ENCODE assay signal across 20 cellular contexts in the genomic region with DNA sequence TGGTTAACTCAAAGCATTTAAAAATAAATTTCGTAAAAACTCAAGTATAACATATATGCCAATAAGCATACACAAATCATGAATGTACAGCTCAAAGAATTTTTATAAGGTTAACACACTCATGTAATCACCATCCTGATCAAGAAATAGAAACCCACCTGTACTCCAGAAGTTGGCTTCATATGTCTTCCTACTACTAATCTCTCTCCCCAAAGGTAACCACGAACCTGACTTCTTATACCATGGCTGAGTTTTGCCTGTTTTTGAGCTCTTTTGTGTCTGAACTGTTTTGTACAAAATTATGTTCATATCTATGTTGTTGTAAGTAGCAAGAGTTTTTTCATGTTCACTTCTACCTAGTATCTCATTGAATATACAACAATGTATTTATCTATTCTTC. TPM values are rescaled to one million over a fixed set of nuclear protein-coding genes. Genes with fewer than 3 reads are reported as not detected.
DNase-seq lines count a peak whose midpoint lies in the region; ATAC-seq, FAIRE-seq and TF ChIP-seq lines count a peak whose summit lies in the region.
"Had no signal": no experiment of that assay in that cellular context is flagged by ENCODE, and none has a peak within 500 bp of the region (broad histone marks: within the 10 kb centered on the region; RNA-seq: fewer than 3 reads in every experiment).

No MANE protein-coding gene starts in this region.

- RAD21 ChIA-PET in GM12878 (lab: Charles Lee; ENCODE audit: unreplicated experiment): interaction anchor here (0.6 to 2.1 kb wide), 5 partner anchors 10 to 38 kb away, joined by 3 to 11 read pairs (median 3); partner anchors contain the start of gene DUSP16

- H3K27ac ChIP-seq in CD4-positive, alpha-beta memory T cell (ENCODE audit: low read depth, low read length): no peak overlapping the region
- H3K27ac ChIP-seq in GM12878 (ENCODE audit: control insufficient read depth, insufficient read depth): no peak overlapping the region
- H3K27ac ChIP-seq: HL-60 had no signal

- in situ Hi-C loops in GM12878 (cut with MboI): no loop called here

- no peak for TF ChIP-seq EP300 in GM12878 (IDR thresholded peaks at IDR 0.05; ENCODE audit: borderline replicate concordance in 1 of 2, control insufficient read depth in 1 of 2, low read depth in 2 of 2, low read length in 2 of 2)

- TF ChIP-seq RAD21 in GM12878 (IDR thresholded peaks at IDR 0.05; ENCODE audit: insufficient read depth, low read depth, low read length): no peak

- no peak overlapping the region for H3K4me3 ChIP-seq in CD4-positive, alpha-beta memory T cell (ENCODE audit: low read length in 2 of 2)
- no peak overlapping the region for H3K4me3 ChIP-seq in GM12878

- no peak overlapping the region for H3K4me2 ChIP-seq in GM12878 (ENCODE audit: control insufficient read depth, insufficient read depth)

- intact Hi-C loops in CD4-positive, alpha-beta memory T cell (cut with micrococcal nuclease): no loop called here
- intact Hi-C loops in GM12878 (cut with micrococcal nuclease; ENCODE audit: unreplicated experiment): no loop called here

- H3K27me3 ChIP-seq in CD4-positive, alpha-beta memory T cell (ENCODE audit: insufficient read depth, low read length): no peaks in the 10 kb centered on the region
- no peaks in the 10 kb centered on the region for H3K27me3 ChIP-seq in GM12878 (replicated peaks in 1 of 2; ENCODE audit: control insufficient read depth in 2 of 2, insufficient read depth in 2 of 2, low read length in 1 of 2)

- H2AFZ ChIP-seq in GM12878 (ENCODE audit: control insufficient read depth, low read depth, low read length): no peak overlapping the region

- POLR2A ChIA-PET in CD4-positive, alpha-beta memory T cell (lab: Charles Lee; ENCODE audit: partially characterized antibody): interaction anchor here (0.7 to 1.5 kb wide), 3 partner anchors 13 to 17 kb away, joined by 3 to 6 read pairs (median 5); no protein-coding TSS in a partner anchor
- POLR2A ChIA-PET in GM12878 (lab: Charles Lee): interaction anchor here (0.6 to 2.9 kb wide), 6 partner anchors 8 to 39 kb away, joined by 3 to 11 read pairs (median 4); no protein-coding TSS in a partner anchor

- BruUV-seq in GM12878 (replicated peaks; lab: Mats Ljungman, UMichigan): no TSS peak

- H3K4me1 ChIP-seq in CD4-positive, alpha-beta memory T cell (ENCODE audit: insufficient read depth, low read length): peaks cover 22% of the 10 kb centered on the region
- H3K4me1 ChIP-seq in GM12878 (ENCODE audit: control insufficient read depth, insufficient read depth, low read length): peaks cover 15% of the 10 kb centered on the region

- no peaks in the 10 kb centered on the region for H3K27me3 Mint-ChIP-seq in activated T-cell treated with anti-CD3 and anti-CD28 coated beads, Interleukin-2, amount 50 U/mL, for 24 hours
- no peaks in the 10 kb centered on the region for H3K27me3 Mint-ChIP-seq in CD4-positive, alpha-beta memory T cell

- peak; percentile 40 for FAIRE-seq in GM19239 (lab: Jason Lieb, UNC)
- no peak for FAIRE-seq in GM12878 (lab: Jason Lieb, UNC)
- FAIRE-seq: H1 had no signal

- no peak for DNase-seq in activated T-cell treated with anti-CD3 and anti-CD28 coated beads, Interleukin-2, amount 50 U/mL, for 24 hours
- no peak for DNase-seq in activated T-cell treated with anti-CD3 and anti-CD28 coated beads, Interleukin-2, amount 50 U/mL, for 48 hours
- no peak for DNase-seq in CD4-positive, alpha-beta memory T cell
- DNase-seq in GM19239 (ENCODE audit: insufficient read length, low spot score): no peak
- no peak for DNase-seq in GM12878 (ENCODE audit: low read depth, low spot score)
- DNase-seq: C1 segment of cervical spinal cord, COR-L47, HCEC 1CT, NCI-H1048, NCI-H1417 treated with DMSO at 0.1 percent for 48 hours, NCI-H1694 treated with DMSO at 0.1 percent for 48 hours, NCI-H2081, NCI-H2227 treated with DMSO at 0.1 percent for 48 hours, NCI-H526 treated with DMSO at 0.1 percent for 48 hours, Right ventricle myocardium superior, RPMI8226 had no signal

- H3K4me3 Mint-ChIP-seq in activated T-cell treated with anti-CD3 and anti-CD28 coated beads, Interleukin-2, amount 50 U/mL, for 24 hours: no peak overlapping the region
- H3K4me3 Mint-ChIP-seq in CD4-positive, alpha-beta memory T cell: no peak overlapping the region

- H3K36me3 Mint-ChIP-seq in activated T-cell treated with anti-CD3 and anti-CD28 coated beads, Interleukin-2, amount 50 U/mL, for 24 hours (ENCODE audit: low read depth): peaks cover 53% of the 10 kb centered on the region
- peaks cover 12 to 22% of the 10 kb centered on the region in 2 donors for H3K36me3 Mint-ChIP-seq in CD4-positive, alpha-beta memory T cell

- no peaks in the 10 kb centered on the region for H3K9me3 Mint-ChIP-seq in activated T-cell treated with anti-CD3 and anti-CD28 coated beads, Interleukin-2, amount 50 U/mL, for 24 hours
- no peaks in the 10 kb centered on the region for H3K9me3 Mint-ChIP-seq in CD4-positive, alpha-beta memory T cell

- no peak for ATAC-seq in GM12878
- ATAC-seq in HG02970 (IDR thresholded peaks at IDR 0.05; ENCODE audit: low FRiP score, unreplicated experiment): no peak
- no peak for ATAC-seq in GM19035 (IDR thresholded peaks at IDR 0.05; ENCODE audit: unreplicated experiment)

- no peaks in the 10 kb centered on the region for H3K9me3 ChIP-seq in CD4-positive, alpha-beta memory T cell (ENCODE audit: control insufficient read depth in 1 of 2, low read length in 2 of 2)
- no peaks in the 10 kb centered on the region for H3K9me3 ChIP-seq in GM12878 (replicated peaks; ENCODE audit: control insufficient read depth, insufficient read depth, low read length)

- peak overlapping the region; percentile 12 for H3K27ac Mint-ChIP-seq in activated T-cell treated with anti-CD3 and anti-CD28 coated beads, Interleukin-2, amount 50 U/mL, for 24 hours
- H3K27ac Mint-ChIP-seq in CD4-positive, alpha-beta memory T cell: peak overlapping the region in 4 of 7 donors; percentile 9 to 77 (median 34)

- no peaks in the 10 kb centered on the region for H3K36me3 ChIP-seq in CD4-positive, alpha-beta memory T cell (ENCODE audit: insufficient read depth, low read length)
- H3K36me3 ChIP-seq in GM12878 (ENCODE audit: control insufficient read depth in 2 of 2, insufficient read depth in 2 of 2, low read length in 1 of 2): peaks cover 0 to 3% of the 10 kb centered on the region in 2 experiments; a peak in 1 of 4 replicates

- SMC1A ChIA-PET in GM12878 (lab: Charles Lee; ENCODE audit: uncharacterized antibody, unreplicated experiment): interaction anchor here (0.8 to 2.6 kb wide), 15 partner anchors 9 to 170 kb away, joined by 3 to 22 read pairs (median 4); no protein-coding TSS in a partner anchor

- TF ChIP-seq POLR2A in GM12878 (IDR thresholded peaks at IDR 0.05; ENCODE audit: low read depth, low read length): no peak

- peaks cover 47% of the 10 kb centered on the region for H3K4me1 Mint-ChIP-seq in activated T-cell treated with anti-CD3 and anti-CD28 coated beads, Interleukin-2, amount 50 U/mL, for 24 hours (ENCODE audit: low read depth)
- peaks cover 20 to 49% (median 37%) of the 10 kb centered on the region in 4 donors for H3K4me1 Mint-ChIP-seq in CD4-positive, alpha-beta memory T cell

- CTCF ChIA-PET in CD4-positive, alpha-beta memory T cell (lab: Charles Lee; ENCODE audit: partially characterized antibody): interaction anchor here (1.3 to 1.5 kb wide), 2 partner anchors 16 to 168 kb away, joined by 3 to 4 read pairs; no protein-coding TSS in a partner anchor
- CTCF ChIA-PET in GM12878 (lab: Yijun Ruan, JAX): interaction anchor here (1.1 to 2.1 kb wide), 7 partner anchors 11 to 167 kb away, joined by 3 to 7 read pairs (median 5); no protein-coding TSS in a partner anchor

- TF ChIP-seq CTCF in GM12878 (IDR thresholded peaks at IDR 0.05 in 2 of 3, conservative IDR thresholded peaks at IDR 0.05 in 1 of 3; ENCODE audit: control insufficient read depth in 2 of 3, extremely low read depth in 1 of 3, insufficient read depth in 1 of 3, low read depth in 3 of 3, low read length in 3 of 3): no peak

- peaks cover 7% of the 10 kb centered on the region for H3K79me2 ChIP-seq in GM12878 (ENCODE audit: control insufficient read depth, insufficient read depth, low read length)

- no peaks in the 10 kb centered on the region for H4K20me1 ChIP-seq in GM12878 (ENCODE audit: control insufficient read depth, insufficient read depth)

- no peak overlapping the region for H3K9ac ChIP-seq in GM12878 (ENCODE audit: control insufficient read depth, insufficient read depth, low read length)

- 65% methylated on average over 2 of the region's 2 CpGs for WGBS in GM12878 (ENCODE audit: insufficient coverage, insufficient replicate concordance, low lambda C conversion rate, missing lambda C conversion rate)

TF ChIP-seq in GM12878, 131 proteins besides CTCF, POLR2A, EP300 and RAD21:
- TF ChIP-seq JUND (IDR thresholded peaks at IDR 0.05; ENCODE audit: low read depth, low read length) (no peak), RUNX3 (IDR thresholded peaks at IDR 0.05; ENCODE audit: low read length) (peak; percentile 57)

RNA-seq across cellular contexts. Expression of gene DUSP16, which starts 18.7 kb away (rescaled TPM):
- 100 to 1,000 TPM; 122 to 125 TPM for total RNA-seq in CD4-positive, alpha-beta memory T cell
- polyA plus RNA-seq in CD4-positive, alpha-beta memory T cell: 10 to 100 TPM; 16.8 to 22.8 TPM
- total RNA-seq in GM12878 (2013; cell fraction: nucleolus; rRNA removed): 142 and 202 TPM in 2 replicates
- 25.1 and 27.3 TPM in 2 replicates for total RNA-seq in GM12878 (2014; rRNA removed)
- total RNA-seq in GM12878 (2014; rRNA removed; fragmentation: Illumina TruSeq; extraction: Trizol): 33.0 and 33.9 TPM in 2 replicates
- 41.6 and 44.2 TPM in 2 replicates for total RNA-seq in GM12878 (2021)
- 17.2 TPM for polyA plus RNA-seq in GM12878 (2011; ENCODE audit: low read depth)
- 75.3 and 85.8 TPM in 2 replicates for polyA plus RNA-seq in GM12878 (2011; rRNA removed)
- polyA plus RNA-seq in GM12878 (2011; cell fraction: cytosol; rRNA removed): 42.0 and 85.2 TPM in 2 replicates
- 28.8 and 32.3 TPM in 2 replicates for polyA plus RNA-seq in GM12878 (2011; cell fraction: nucleus; rRNA removed)
- polyA plus RNA-seq in GM12878 (2012): 21.7 and 33.5 TPM in 2 replicates
- polyA plus RNA-seq in GM12878 (2014; fragmentation: Illumina TruSeq; extraction: Trizol): 36.0 and 39.4 TPM in 2 replicates
- 1 to 10 TPM; 3.9 to 5.0 TPM for polyA plus RNA-seq in GM12878 (2014; fragmentation: Nextera tagmentation; extraction: Ambion mirVana)
- polyA plus RNA-seq in GM12878 (2014; rRNA removed): 24.4 and 28.5 TPM in 2 replicates
- polyA plus RNA-seq in GM12878 (2016; fragmentation: Nextera tagmentation; extraction: Ambion mirVana): 1 to 10 TPM; 8.5 to 9.7 TPM
- polyA minus RNA-seq in GM12878 (2011; rRNA and poly(A)+ RNA removed): 89.2 and 103 TPM in 2 replicates
- polyA minus RNA-seq in GM12878 (2011; cell fraction: cytosol; rRNA and poly(A)+ RNA removed): 32.7 and 33.5 TPM in 2 replicates
- polyA minus RNA-seq in GM12878 (2011; cell fraction: nucleus; rRNA and poly(A)+ RNA removed): 24.2 and 25.1 TPM in 2 replicates
